Comparison of ENCODE assay signal across 1 cellular context in the genomic region with DNA sequence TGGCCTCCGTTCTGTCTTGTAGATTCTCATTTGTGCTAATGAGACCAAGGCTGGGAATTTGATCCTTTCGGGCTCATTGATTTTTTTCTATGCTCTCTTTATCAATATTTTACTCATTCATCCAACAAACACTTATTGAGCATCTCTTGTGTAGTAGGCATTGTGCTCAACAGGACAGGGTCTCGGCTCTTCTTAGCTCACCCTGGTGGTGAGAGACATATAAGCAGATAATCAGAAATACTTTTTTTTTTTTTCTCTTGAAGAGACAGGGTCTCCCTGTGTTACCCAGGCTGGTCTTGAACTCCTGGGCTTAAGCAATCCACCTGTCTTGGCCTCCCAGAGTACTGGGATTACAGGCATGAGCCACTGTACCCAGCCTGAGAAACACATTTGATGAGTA.
TF ChIP-seq lines count a peak whose summit lies in the region.

No MANE protein-coding gene starts in this region.

TF ChIP-seq in H1, 55 proteins besides CTCF, POLR2A, EP300 and RAD21:
- TF ChIP-seq ATF2 (IDR thresholded peaks at IDR 0.05; ENCODE audit: low read length): no peak
- TF ChIP-seq MAFK (IDR thresholded peaks at IDR 0.05; ENCODE audit: low read depth, low read length): no peak
- no peak for TF ChIP-seq HDAC2 (IDR thresholded peaks at IDR 0.05; ENCODE audit: borderline replicate concordance in 1 of 2, low read depth in 2 of 2, low read length in 2 of 2)
- no peak for TF ChIP-seq KDM1A (IDR thresholded peaks at IDR 0.05; ENCODE audit: borderline replicate concordance, low read length)
- TF ChIP-seq RNF2 (IDR thresholded peaks at IDR 0.05; ENCODE audit: borderline replicate concordance, low read depth, low read length, missing control alignments, poor library complexity, severe bottlenecking): no peak
- no peak for TF ChIP-seq TAF7 (optimal IDR thresholded peaks at IDR 0.05; ENCODE audit: borderline replicate concordance, low read depth, low read length)
- TF ChIP-seq BACH1 (IDR thresholded peaks at IDR 0.05; ENCODE audit: low read length): no peak
- no peak for TF ChIP-seq RXRA (IDR thresholded peaks at IDR 0.05; ENCODE audit: insufficient read depth, low read depth, low read length)
- no peak for TF ChIP-seq SAP30 (IDR thresholded peaks at IDR 0.05; ENCODE audit: insufficient read depth, insufficient replicate concordance, low read length)
- no peak for TF ChIP-seq TAF1 (IDR thresholded peaks at IDR 0.05; ENCODE audit: low read depth, low read length)
- no peak for TF ChIP-seq NRF1 (IDR thresholded peaks at IDR 0.05; ENCODE audit: low read depth, low read length)
- TF ChIP-seq ASH2L (IDR thresholded peaks at IDR 0.05; ENCODE audit: low read length): no peak
- no peak for TF ChIP-seq YY1 (IDR thresholded peaks at IDR 0.05; ENCODE audit: low read depth, low read length)
- TF ChIP-seq RBBP5 (IDR thresholded peaks at IDR 0.05; ENCODE audit: borderline replicate concordance, low read depth, low read length): no peak
